In the genomic region with DNA sequence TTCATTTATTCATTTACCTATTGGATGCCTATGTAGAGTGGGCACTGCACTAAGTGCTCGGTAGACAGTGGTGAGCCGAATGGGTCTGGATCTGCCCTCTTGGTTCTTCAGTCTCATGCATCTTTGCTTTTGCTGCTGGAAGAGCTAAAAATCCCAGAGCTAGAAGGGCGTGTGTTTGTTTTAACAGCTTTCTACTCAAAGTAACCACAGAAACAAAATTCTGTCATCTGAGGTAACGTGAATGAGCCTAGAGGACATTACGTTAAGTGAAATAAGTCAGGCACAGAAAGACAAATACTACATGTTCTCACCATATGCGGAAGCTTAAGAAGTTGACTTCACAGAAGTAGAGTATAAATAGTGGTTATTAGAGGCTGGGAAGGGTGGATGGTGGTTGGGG, we compare ENCODE assay signal across 23 cellular contexts.
DNase-seq lines count a peak whose midpoint lies in the region; TF ChIP-seq lines count a peak whose summit lies in the region.
"Had no signal": no experiment of that assay in that cellular context is flagged by ENCODE, and none has a peak within 500 bp of the region (broad histone marks: within the 10 kb centered on the region; RNA-seq: fewer than 3 reads in every experiment).

No MANE protein-coding gene starts in this region.

- no peak overlapping the region for H2BK12ac ChIP-seq in mesenchymal stem cell (ENCODE audit: low read length in 2 of 2)

- no peak overlapping the region for H3K18ac ChIP-seq in mesenchymal stem cell (ENCODE audit: low read depth in 1 of 2, low read length in 2 of 2)

- peaks cover 4% of the 10 kb centered on the region for H3K36me3 Mint-ChIP-seq in activated CD4-positive, alpha-beta T cell treated with anti-CD3 and anti-CD28 coated beads, Interleukin-2, amount 10 ng/mL, durations not matched to agents 24 days and 14 days (ENCODE audit: low read depth)

- no peak overlapping the region for H3K14ac ChIP-seq in mesenchymal stem cell (ENCODE audit: low read length in 2 of 2)

- H3K4me3 Mint-ChIP-seq in activated CD4-positive, alpha-beta T cell treated with anti-CD3 and anti-CD28 coated beads, Interleukin-2, amount 10 ng/mL, durations not matched to agents 24 days and 14 days = no peak overlapping the region
- H3K4me3 Mint-ChIP-seq: activated naive CD8-positive, alpha-beta T cell treated with anti-CD3 and anti-CD28 coated beads for 36 hours; activated T-helper 17 cell treated with anti-CD3 and anti-CD28 coated beads, Interleukin-2, amount 50 U/mL, for 72 hours; HFFc6 had no signal

- no peaks in the 10 kb centered on the region for H3K36me3 ChIP-seq in effector memory CD4-positive, alpha-beta T cell (ENCODE audit: control insufficient read depth, insufficient read depth, low read length)
- H3K36me3 ChIP-seq in mesenchymal stem cell (ENCODE audit: control insufficient read depth in 1 of 2, insufficient read depth in 2 of 2, low read depth in 1 of 2, low read length in 2 of 2) = no peaks in the 10 kb centered on the region
- H3K36me3 ChIP-seq in osteoblast (ENCODE audit: insufficient read depth, low read length) = no peaks in the 10 kb centered on the region
- H3K36me3 ChIP-seq: prostate gland, sigmoid colon, stomach, tibial artery had no signal

- H3K79me1 ChIP-seq in mesenchymal stem cell (replicated peaks; ENCODE audit: low read length, poor library complexity, severe bottlenecking) = peaks cover 2% of the 10 kb centered on the region

- H3K23ac ChIP-seq in mesenchymal stem cell (ENCODE audit: low read length in 2 of 2) = no peak overlapping the region

- H4K8ac ChIP-seq in mesenchymal stem cell (ENCODE audit: low read length) = no peak overlapping the region

- peak overlapping the region; percentile 97 for H2AK5ac ChIP-seq in mesenchymal stem cell (ENCODE audit: low read length, severe bottlenecking)

- no peaks in the 10 kb centered on the region for H3K9me3 ChIP-seq in effector memory CD4-positive, alpha-beta T cell (ENCODE audit: control insufficient read depth, low read length)
- no peaks in the 10 kb centered on the region for H3K9me3 ChIP-seq in mesenchymal stem cell (ENCODE audit: control insufficient read depth, low read length)
- H3K9me3 ChIP-seq in osteoblast (ENCODE audit: low read depth, low read length) = no peaks in the 10 kb centered on the region
- H3K9me3 ChIP-seq: heart right ventricle, prostate gland, sigmoid colon, stomach, tibial artery had no signal

- H4K20me1 ChIP-seq in osteoblast (ENCODE audit: insufficient read depth, low read length) = no peaks in the 10 kb centered on the region

- no peak overlapping the region for H2BK5ac ChIP-seq in mesenchymal stem cell (ENCODE audit: low read depth, low read length, poor library complexity, severe bottlenecking)

- no peak overlapping the region for H3K4ac ChIP-seq in mesenchymal stem cell (ENCODE audit: low read depth in 1 of 2, low read length in 2 of 2)

- WGBS in mesenchymal stem cell = 90% methylated on average over 6 of the region's 6 CpGs

- intact Hi-C loops in activated CD4-positive, alpha-beta T cell treated with anti-CD3 and anti-CD28 coated beads, Interleukin-2, amount 10 ng/mL, durations not matched to agents 24 days and 14 days (cut with micrococcal nuclease) = loop anchor here (2.0 kb wide), 1 partner anchor 21 kb away; no protein-coding TSS in a partner anchor

- H2AFZ ChIP-seq in mesenchymal stem cell (ENCODE audit: low read depth, low read length) (no peak overlapping the region), osteoblast (ENCODE audit: low read length) (no peak overlapping the region)

- H3K4me1 ChIP-seq in effector memory CD4-positive, alpha-beta T cell (ENCODE audit: control insufficient read depth, insufficient read depth, low read length, poor library complexity, severe bottlenecking) = peaks cover 57% of the 10 kb centered on the region
- peaks cover 25% of the 10 kb centered on the region for H3K4me1 ChIP-seq in mesenchymal stem cell (ENCODE audit: control insufficient read depth, insufficient read depth, low read depth, low read length)
- H3K4me1 ChIP-seq in osteoblast (ENCODE audit: insufficient read depth, low read length) = peaks cover 5% of the 10 kb centered on the region

- no peak overlapping the region for H3K9ac ChIP-seq in mesenchymal stem cell (ENCODE audit: low read length)

- no peak overlapping the region for H3K4me2 ChIP-seq in mesenchymal stem cell (ENCODE audit: low read length, poor library complexity, severe bottlenecking)
- no peak overlapping the region for H3K4me2 ChIP-seq in osteoblast (ENCODE audit: insufficient read depth, low read length)

- H3K27ac ChIP-seq in effector memory CD4-positive, alpha-beta T cell (ENCODE audit: insufficient read depth, low read length, poor library complexity, severe bottlenecking) = peak overlapping the region; percentile 71
- H3K27ac ChIP-seq in mesenchymal stem cell (ENCODE audit: low read length, poor library complexity, severe bottlenecking) (no peak overlapping the region), osteoblast (ENCODE audit: low read depth, low read length) (no peak overlapping the region)
- H3K27ac ChIP-seq: dorsolateral prefrontal cortex, heart right ventricle, prostate gland, stomach, tibial artery had no signal

- H3K27ac Mint-ChIP-seq in activated CD4-positive, alpha-beta T cell treated with anti-CD3 and anti-CD28 coated beads, Interleukin-2, amount 10 ng/mL, durations not matched to agents 24 days and 14 days = no peak overlapping the region
- H3K27ac Mint-ChIP-seq: activated naive CD8-positive, alpha-beta T cell treated with anti-CD3 and anti-CD28 coated beads for 36 hours; activated T-helper 17 cell treated with anti-CD3 and anti-CD28 coated beads, Interleukin-2, amount 50 U/mL, for 72 hours; HFFc6 had no signal

- no peaks in the 10 kb centered on the region for H3K79me2 ChIP-seq in osteoblast (ENCODE audit: insufficient read depth, low read length)

- H3K4me3 ChIP-seq in effector memory CD4-positive, alpha-beta T cell (ENCODE audit: insufficient read depth, low read depth, low read length, poor library complexity, severe bottlenecking) = no peak overlapping the region
- no peak overlapping the region for H3K4me3 ChIP-seq in mesenchymal stem cell (ENCODE audit: insufficient read depth in 1 of 2, low read depth in 1 of 2, low read length in 2 of 2)
- no peak overlapping the region for H3K4me3 ChIP-seq in osteoblast (ENCODE audit: insufficient read depth, low read length)
- H3K4me3 ChIP-seq: dorsolateral prefrontal cortex, heart right ventricle, prostate gland, sigmoid colon, stomach, tibial artery had no signal

- peak; percentile 82 for DNase-seq in activated CD4-positive, alpha-beta T cell treated with anti-CD3 and anti-CD28 coated beads, Interleukin-2, amount 10 ng/mL, durations not matched to agents 24 days and 14 days
- no peak for DNase-seq in activated CD4-positive, alpha-beta T cell treated with anti-CD3 and anti-CD28 coated beads, Interleukin-2, amount 50 U/mL, for 4 hours
- DNase-seq in DMS79 treated with DMSO at 0.1 percent for 48 hours (lab: John Stamatoyannopoulos, UW) (peak; percentile 47), mesenchymal stem cell (no peak), OCI-M1 (lab: John Stamatoyannopoulos, UW) (no peak), occipital lobe (lab: John Stamatoyannopoulos, UW) (no peak), osteoblast (ENCODE audit: insufficient read length, low spot score, missing footprints) (no peak)
- DNase-seq in effector memory CD4-positive, alpha-beta T cell = no peak
- DNase-seq: activated CD4-positive, alpha-beta T cell treated with anti-CD3 and anti-CD28 coated beads, Interleukin-2, amount 50 U/mL, for 48 hours; activated naive CD8-positive, alpha-beta T cell treated with anti-CD3 and anti-CD28 coated beads for 36 hours; AML-193; dorsolateral prefrontal cortex; GOT3; heart right ventricle; HFFc6; NCI-H1930; NCI-H526; sigmoid colon; stomach; SW 1271; tibial artery had no signal

- H4K91ac ChIP-seq in mesenchymal stem cell (ENCODE audit: low read length) = no peak overlapping the region

- no peaks in the 10 kb centered on the region for H3K27me3 ChIP-seq in effector memory CD4-positive, alpha-beta T cell (replicated peaks; ENCODE audit: control insufficient read depth, insufficient read depth, low read length, poor library complexity, severe bottlenecking)
- H3K27me3 ChIP-seq in mesenchymal stem cell (ENCODE audit: control insufficient read depth in 1 of 2, insufficient read depth in 1 of 2, low read length in 2 of 2) = no peaks in the 10 kb centered on the region
- no peaks in the 10 kb centered on the region for H3K27me3 ChIP-seq in osteoblast (ENCODE audit: insufficient read depth, low read length)
- H3K27me3 ChIP-seq: dorsolateral prefrontal cortex, heart right ventricle, sigmoid colon, stomach, tibial artery had no signal

- H3K9me3 Mint-ChIP-seq in activated CD4-positive, alpha-beta T cell treated with anti-CD3 and anti-CD28 coated beads, Interleukin-2, amount 10 ng/mL, durations not matched to agents 24 days and 14 days = peaks cover 4% of the 10 kb centered on the region
- H3K9me3 Mint-ChIP-seq: activated naive CD8-positive, alpha-beta T cell treated with anti-CD3 and anti-CD28 coated beads for 36 hours; activated T-helper 17 cell treated with anti-CD3 and anti-CD28 coated beads, Interleukin-2, amount 50 U/mL, for 72 hours; HFFc6 had no signal

- peaks cover 53% of the 10 kb centered on the region for H3K4me1 Mint-ChIP-seq in activated CD4-positive, alpha-beta T cell treated with anti-CD3 and anti-CD28 coated beads, Interleukin-2, amount 10 ng/mL, durations not matched to agents 24 days and 14 days

- H3K27me3 Mint-ChIP-seq in activated CD4-positive, alpha-beta T cell treated with anti-CD3 and anti-CD28 coated beads, Interleukin-2, amount 10 ng/mL, durations not matched to agents 24 days and 14 days = no peaks in the 10 kb centered on the region
- H3K27me3 Mint-ChIP-seq: activated naive CD8-positive, alpha-beta T cell treated with anti-CD3 and anti-CD28 coated beads for 36 hours; activated T-helper 17 cell treated with anti-CD3 and anti-CD28 coated beads, Interleukin-2, amount 50 U/mL, for 72 hours had no signal

- H2BK120ac ChIP-seq in mesenchymal stem cell (ENCODE audit: low read depth, low read length) = no peak overlapping the region

- H2BK15ac ChIP-seq in mesenchymal stem cell (ENCODE audit: low read depth, poor library complexity, severe bottlenecking) = no peak overlapping the region

- no peak for TF ChIP-seq CTCF in osteoblast (IDR thresholded peaks at IDR 0.05; ENCODE audit: extremely low read depth, low read depth, low read length)

Comparison
In these comparisons a context has a peak if more than half of its experiments do, and no peak if none do; other contexts are left out.
1. DNase-seq: peak in activated CD4-positive, alpha-beta T cell treated with anti-CD3 and anti-CD28 coated beads, Interleukin-2, amount 10 ng/mL, durations not matched to agents 24 days and 14 days (single experiment) and DMS79 treated with DMSO at 0.1 percent for 48 hours (single experiment); none in activated CD4-positive, alpha-beta T cell treated with anti-CD3 and anti-CD28 coated beads, Interleukin-2, amount 50 U/mL, for 4 hours (0 of 2), effector memory CD4-positive, alpha-beta T cell (0 of 3), mesenchymal stem cell (single experiment), OCI-M1 (single experiment), occipital lobe (single experiment) and osteoblast (single experiment).